ENCODE assay signal across 1 cellular context in the genomic region with DNA sequence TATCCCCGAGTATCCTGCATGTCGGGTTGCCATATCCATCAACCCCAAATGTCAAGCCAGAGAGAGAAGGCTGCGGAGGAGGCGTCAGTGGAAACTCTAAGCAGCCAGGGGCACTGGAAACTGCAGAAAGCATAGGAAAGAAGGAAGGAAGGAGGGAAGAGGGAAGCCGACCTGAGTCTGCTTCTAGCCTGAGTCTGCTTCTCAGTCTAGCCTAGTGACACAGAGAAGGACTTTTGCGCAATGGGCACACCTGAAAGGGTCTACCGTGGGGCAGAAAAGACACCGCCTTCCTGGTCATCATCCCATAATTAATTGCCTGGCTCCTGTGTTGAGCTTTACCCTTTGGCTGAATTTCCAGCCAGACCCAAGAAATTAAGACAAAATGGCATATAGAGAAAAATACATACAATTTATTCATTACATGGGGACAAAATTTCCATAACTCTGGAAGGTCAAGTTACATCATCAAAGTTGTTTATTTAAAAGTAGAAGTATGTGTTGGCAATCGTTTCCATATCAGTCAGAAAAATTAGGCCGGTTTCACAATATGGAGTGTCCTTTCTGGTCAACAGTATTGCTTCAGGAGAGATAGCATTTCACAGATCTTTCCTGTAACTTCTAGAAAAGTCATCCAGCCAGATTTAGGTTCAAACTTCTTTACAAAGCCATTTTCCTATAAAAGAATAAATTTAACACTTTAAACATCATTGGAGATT.
TF ChIP-seq lines count a peak whose summit lies in the region.

No MANE protein-coding gene starts in this region.

TF ChIP-seq in GM23338, 12 proteins besides CTCF, POLR2A, EP300 and RAD21 (continued from another document):
- TF ChIP-seq, protein P1, sequence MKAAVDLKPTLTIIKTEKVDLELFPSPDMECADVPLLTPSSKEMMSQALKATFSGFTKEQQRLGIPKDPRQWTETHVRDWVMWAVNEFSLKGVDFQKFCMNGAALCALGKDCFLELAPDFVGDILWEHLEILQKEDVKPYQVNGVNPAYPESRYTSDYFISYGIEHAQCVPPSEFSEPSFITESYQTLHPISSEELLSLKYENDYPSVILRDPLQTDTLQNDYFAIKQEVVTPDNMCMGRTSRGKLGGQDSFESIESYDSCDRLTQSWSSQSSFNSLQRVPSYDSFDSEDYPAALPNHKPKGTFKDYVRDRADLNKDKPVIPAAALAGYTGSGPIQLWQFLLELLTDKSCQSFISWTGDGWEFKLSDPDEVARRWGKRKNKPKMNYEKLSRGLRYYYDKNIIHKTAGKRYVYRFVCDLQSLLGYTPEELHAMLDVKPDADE (IDR thresholded peaks at IDR 0.05): no peak
